In genomic region chr13:38372818-38373217, GRCh38 we compare ENCODE assay signal across 2 cellular contexts.
TF ChIP-seq lines count a peak whose summit lies in the region.

No MANE protein-coding gene starts in this region.

TF ChIP-seq in HEK293, 187 proteins besides CTCF, POLR2A, EP300 and RAD21:
- TF ChIP-seq ZFP41 (tag by site-specific recombination; IDR thresholded peaks at IDR 0.05; ENCODE audit: borderline replicate concordance) (no peak), SCRT1 (tag by site-specific recombination; IDR thresholded peaks at IDR 0.05; ENCODE audit: borderline replicate concordance) (peak; percentile 70; the same call in 1 of the 2 replicates), SCRT2 (tag by site-specific recombination; IDR thresholded peaks at IDR 0.05) (peak; percentile 93), PRDM4 (tag by site-specific recombination; IDR thresholded peaks at IDR 0.05) (0 out of 2 replicates have a peak, but pooled peaks have one; percentile 32)
TF ChIP-seq in HEK293: peak in this region for 3.

TF ChIP-seq in HepG2, 621 proteins besides CTCF, POLR2A, EP300 and RAD21:
- no peak for TF ChIP-seq ZFYVE20 (CRISPR knock-in tag; IDR thresholded peaks at IDR 0.05; ENCODE audit: borderline replicate concordance, low read depth)
- TF ChIP-seq HNRNPUL1 (IDR thresholded peaks at IDR 0.05; ENCODE audit: low read depth, low read length): no peak
- TF ChIP-seq ZNF460 (CRISPR knock-in tag; IDR thresholded peaks at IDR 0.05; ENCODE audit: borderline replicate concordance): no peak
- no peak for TF ChIP-seq ATRX (CRISPR knock-in tag; IDR thresholded peaks at IDR 0.05; ENCODE audit: borderline replicate concordance)
- TF ChIP-seq, protein P1, sequence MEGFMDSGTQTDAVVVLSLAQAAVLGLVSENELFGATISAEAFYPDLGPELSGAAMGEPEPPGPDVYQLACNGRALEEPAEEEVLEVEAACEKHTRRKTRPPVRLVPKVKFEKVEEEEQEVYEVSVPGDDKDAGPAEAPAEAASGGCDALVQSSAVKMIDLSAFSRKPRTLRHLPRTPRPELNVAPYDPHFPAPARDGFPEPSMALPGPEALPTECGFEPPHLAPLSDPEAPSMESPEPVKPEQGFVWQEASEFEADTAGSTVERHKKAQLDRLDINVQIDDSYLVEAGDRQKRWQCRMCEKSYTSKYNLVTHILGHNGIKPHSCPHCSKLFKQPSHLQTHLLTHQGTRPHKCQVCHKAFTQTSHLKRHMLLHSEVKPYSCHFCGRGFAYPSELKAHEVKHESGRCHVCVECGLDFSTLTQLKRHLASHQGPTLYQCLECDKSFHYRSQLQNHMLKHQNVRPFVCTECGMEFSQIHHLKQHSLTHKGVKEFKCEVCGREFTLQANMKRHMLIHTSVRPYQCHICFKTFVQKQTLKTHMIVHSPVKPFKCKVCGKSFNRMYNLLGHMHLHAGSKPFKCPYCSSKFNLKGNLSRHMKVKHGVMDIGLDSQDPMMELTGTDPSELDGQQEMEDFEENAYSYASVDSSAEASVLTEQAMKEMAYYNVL (CRISPR knock-in tag; IDR thresholded peaks at IDR 0.05; ENCODE audit: borderline replicate concordance): no peak
- no peak for TF ChIP-seq PRMT3 (CRISPR knock-in tag; IDR thresholded peaks at IDR 0.05; ENCODE audit: borderline replicate concordance, low read depth)
- TF ChIP-seq, protein P2, sequence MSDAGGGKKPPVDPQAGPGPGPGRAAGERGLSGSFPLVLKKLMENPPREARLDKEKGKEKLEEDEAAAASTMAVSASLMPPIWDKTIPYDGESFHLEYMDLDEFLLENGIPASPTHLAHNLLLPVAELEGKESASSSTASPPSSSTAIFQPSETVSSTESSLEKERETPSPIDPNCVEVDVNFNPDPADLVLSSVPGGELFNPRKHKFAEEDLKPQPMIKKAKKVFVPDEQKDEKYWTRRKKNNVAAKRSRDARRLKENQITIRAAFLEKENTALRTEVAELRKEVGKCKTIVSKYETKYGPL (CRISPR knock-in tag; IDR thresholded peaks at IDR 0.05): no peak
- TF ChIP-seq ZNF607 (CRISPR knock-in tag; IDR thresholded peaks at IDR 0.05; ENCODE audit: borderline replicate concordance): no peak
- TF ChIP-seq, protein P3, sequence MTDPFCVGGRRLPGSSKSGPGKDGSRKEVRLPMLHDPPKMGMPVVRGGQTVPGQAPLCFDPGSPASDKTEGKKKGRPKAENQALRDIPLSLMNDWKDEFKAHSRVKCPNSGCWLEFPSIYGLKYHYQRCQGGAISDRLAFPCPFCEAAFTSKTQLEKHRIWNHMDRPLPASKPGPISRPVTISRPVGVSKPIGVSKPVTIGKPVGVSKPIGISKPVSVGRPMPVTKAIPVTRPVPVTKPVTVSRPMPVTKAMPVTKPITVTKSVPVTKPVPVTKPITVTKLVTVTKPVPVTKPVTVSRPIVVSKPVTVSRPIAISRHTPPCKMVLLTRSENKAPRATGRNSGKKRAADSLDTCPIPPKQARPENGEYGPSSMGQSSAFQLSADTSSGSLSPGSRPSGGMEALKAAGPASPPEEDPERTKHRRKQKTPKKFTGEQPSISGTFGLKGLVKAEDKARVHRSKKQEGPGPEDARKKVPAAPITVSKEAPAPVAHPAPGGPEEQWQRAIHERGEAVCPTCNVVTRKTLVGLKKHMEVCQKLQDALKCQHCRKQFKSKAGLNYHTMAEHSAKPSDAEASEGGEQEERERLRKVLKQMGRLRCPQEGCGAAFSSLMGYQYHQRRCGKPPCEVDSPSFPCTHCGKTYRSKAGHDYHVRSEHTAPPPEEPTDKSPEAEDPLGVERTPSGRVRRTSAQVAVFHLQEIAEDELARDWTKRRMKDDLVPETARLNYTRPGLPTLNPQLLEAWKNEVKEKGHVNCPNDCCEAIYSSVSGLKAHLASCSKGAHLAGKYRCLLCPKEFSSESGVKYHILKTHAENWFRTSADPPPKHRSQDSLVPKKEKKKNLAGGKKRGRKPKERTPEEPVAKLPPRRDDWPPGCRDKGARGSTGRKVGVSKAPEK (CRISPR knock-in tag; IDR thresholded peaks at IDR 0.05; ENCODE audit: borderline replicate concordance): no peak
- no peak for TF ChIP-seq RFX5 (IDR thresholded peaks at IDR 0.05; ENCODE audit: low read depth, low read length)
- TF ChIP-seq, protein P4, sequence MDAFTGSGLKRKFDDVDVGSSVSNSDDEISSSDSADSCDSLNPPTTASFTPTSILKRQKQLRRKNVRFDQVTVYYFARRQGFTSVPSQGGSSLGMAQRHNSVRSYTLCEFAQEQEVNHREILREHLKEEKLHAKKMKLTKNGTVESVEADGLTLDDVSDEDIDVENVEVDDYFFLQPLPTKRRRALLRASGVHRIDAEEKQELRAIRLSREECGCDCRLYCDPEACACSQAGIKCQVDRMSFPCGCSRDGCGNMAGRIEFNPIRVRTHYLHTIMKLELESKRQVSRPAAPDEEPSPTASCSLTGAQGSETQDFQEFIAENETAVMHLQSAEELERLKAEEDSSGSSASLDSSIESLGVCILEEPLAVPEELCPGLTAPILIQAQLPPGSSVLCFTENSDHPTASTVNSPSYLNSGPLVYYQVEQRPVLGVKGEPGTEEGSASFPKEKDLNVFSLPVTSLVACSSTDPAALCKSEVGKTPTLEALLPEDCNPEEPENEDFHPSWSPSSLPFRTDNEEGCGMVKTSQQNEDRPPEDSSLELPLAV (CRISPR knock-in tag; conservative IDR thresholded peaks at IDR 0.05; ENCODE audit: low read depth): no peak
- no peak for TF ChIP-seq ZNF674 (CRISPR knock-in tag; IDR thresholded peaks at IDR 0.05; ENCODE audit: low read depth)
- TF ChIP-seq CHD2 (IDR thresholded peaks at IDR 0.05; ENCODE audit: low read depth, low read length): no peak
- no peak for TF ChIP-seq TBX3 (IDR thresholded peaks at IDR 0.05; ENCODE audit: borderline replicate concordance)
- TF ChIP-seq SNAPC4 (CRISPR knock-in tag; IDR thresholded peaks at IDR 0.05): no peak
- TF ChIP-seq HNF4G (IDR thresholded peaks at IDR 0.05; ENCODE audit: borderline replicate concordance, low read depth, low read length): no peak
- no peak for TF ChIP-seq HNF4G (CRISPR knock-in tag; IDR thresholded peaks at IDR 0.05; ENCODE audit: borderline replicate concordance, low read depth)
- TF ChIP-seq KMT2B (CRISPR knock-in tag; IDR thresholded peaks at IDR 0.05): no peak
- TF ChIP-seq SRSF1 (optimal IDR thresholded peaks at IDR 0.05; ENCODE audit: low read depth, low read length): no peak
- TF ChIP-seq PPARG (CRISPR knock-in tag; conservative IDR thresholded peaks at IDR 0.05): no peak
